In genomic region chr19:48993175-48994034, GRCh38 we compare ENCODE assay signal across 7 cellular contexts. TPM values are rescaled to one million over a fixed set of nuclear protein-coding genes. Genes with fewer than 3 reads are reported as not detected.
DNase-seq lines count a peak whose midpoint lies in the region; ATAC-seq and TF ChIP-seq lines count a peak whose summit lies in the region.

Gene GYS1, minus strand, starts transcription at chr19:48993309. Its CDS starts 197 bp downstream, at chr19:48993112.
Gene RUVBL2, plus strand, starts transcription at chr19:48993887. Its CDS starts 25 bp downstream, at chr19:48993912.

- no peaks in the 10 kb centered on the region for H3K27me3 ChIP-seq in hepatocyte

- peak within 1 kb of the TSS; percentile 94 for H3K27ac ChIP-seq in hepatocyte

- peak within 1 kb of the TSS; percentile 94 for H3K4me2 ChIP-seq in hepatocyte

- peak; percentile 78 for ATAC-seq in GM18502 (IDR thresholded peaks at IDR 0.05; ENCODE audit: poor library complexity, unreplicated experiment)
- ATAC-seq in HG02973 (IDR thresholded peaks at IDR 0.05; ENCODE audit: unreplicated experiment): peak; percentile 74

- peak within 1 kb of the TSS; percentile 17 for H2AFZ ChIP-seq in hepatocyte

- TF ChIP-seq CTCF in hepatocyte (IDR thresholded peaks at IDR 0.05; ENCODE audit: poor library complexity): peak; percentile 95

- H3K79me2 ChIP-seq in hepatocyte: peaks cover 72% of the 10 kb centered on the region

- peaks cover 4% of the 10 kb centered on the region for H4K20me1 ChIP-seq in hepatocyte (ENCODE audit: insufficient read depth, poor library complexity, severe bottlenecking)

- peak; percentile 99 for DNase-seq in NCI-H2029 (lab: John Stamatoyannopoulos, UW)
- DNase-seq in T-helper 9 cell: peak; percentile 98
- DNase-seq in astrocyte of the hippocampus (ENCODE audit: low read depth, low spot score): peak; percentile 100
- DNase-seq in hepatocyte (ENCODE audit: low spot score): peak; percentile 100
- DNase-seq in retina: peak; percentile 100

- H3K4me3 ChIP-seq in hepatocyte: peak within 1 kb of the TSS; percentile 47

- H3K9me3 ChIP-seq in hepatocyte (ENCODE audit: low read depth): no peaks in the 10 kb centered on the region

- no peaks in the 10 kb centered on the region for H3K9me2 ChIP-seq in hepatocyte (replicated peaks; ENCODE audit: insufficient read depth)

- WGBS in hepatocyte (ENCODE audit: low lambda C conversion rate, missing lambda C conversion rate): 1% methylated on average over 55 of the region's 56 CpGs

- H3K36me3 ChIP-seq in hepatocyte (replicated peaks; ENCODE audit: insufficient read depth, low read depth): no peaks in the 10 kb centered on the region

- peaks cover 18% of the 10 kb centered on the region for H3K4me1 ChIP-seq in hepatocyte (ENCODE audit: insufficient read depth)

RNA-seq across cellular contexts. Expression of gene GYS1, which starts in this region (rescaled TPM):
- total RNA-seq in hepatocyte: 29.2 and 37.4 TPM in 2 replicates
- 45.9 and 54.8 TPM in 2 replicates for polyA plus RNA-seq in hepatocyte

RNA-seq across cellular contexts. Expression of gene RUVBL2, which starts in this region (rescaled TPM):
- 62.9 and 72.1 TPM in 2 replicates for total RNA-seq in hepatocyte
- polyA plus RNA-seq in hepatocyte: 79.6 and 84.9 TPM in 2 replicates

Comparison
In these comparisons a context has a peak if more than half of its experiments do, and no peak if none do; other contexts are left out.
1. Peak in every context shown above with its lines: DNase-seq, ATAC-seq, H3K4me3 ChIP-seq and H3K27ac ChIP-seq.